Comparison of ENCODE assay signal across 9 cellular contexts in the genomic region with DNA sequence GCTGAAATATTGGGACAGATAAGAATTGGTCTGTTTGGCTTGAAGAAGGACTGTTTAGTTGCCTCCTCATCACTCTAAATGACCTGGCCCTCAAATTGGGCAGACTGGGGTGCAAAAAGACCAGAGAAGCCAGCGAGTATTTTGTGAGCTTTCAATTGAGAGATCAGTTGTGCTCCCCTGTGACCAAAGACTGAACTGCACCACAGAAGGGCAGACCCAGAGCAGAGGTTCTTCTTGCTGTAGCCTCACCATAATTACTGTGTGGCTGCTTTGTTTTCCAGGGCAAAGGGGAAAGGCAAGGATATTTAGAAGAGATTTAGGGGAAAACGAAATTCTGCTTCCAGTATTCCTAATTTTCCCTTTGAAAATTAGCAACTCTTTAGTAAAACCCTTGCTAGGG.
DNase-seq lines count a peak whose midpoint lies in the region; ATAC-seq and TF ChIP-seq lines count a peak whose summit lies in the region.
"Had no signal": no experiment of that assay in that cellular context is flagged by ENCODE, and none has a peak within 500 bp of the region (broad histone marks: within the 10 kb centered on the region; RNA-seq: fewer than 3 reads in every experiment).

No MANE protein-coding gene starts in this region.

- no peaks in the 10 kb centered on the region for H3K36me3 Mint-ChIP-seq in CD4-positive, alpha-beta T cell (ENCODE audit: low read depth)
- H3K36me3 Mint-ChIP-seq in H9 (ENCODE audit: insufficient read depth in 1 of 3, low read depth in 3 of 3): no peaks in the 10 kb centered on the region
- H3K36me3 Mint-ChIP-seq: activated naive CD8-positive, alpha-beta T cell treated with anti-CD3 and anti-CD28 coated beads, Interleukin-2, amount 10 ng/mL, durations not matched to agents 7 days and 5 days had no signal

- no peaks in the 10 kb centered on the region for H3K4me1 ChIP-seq in H9 (ENCODE audit: insufficient read depth, low read length)

- CTCF ChIA-PET in CD4-positive, alpha-beta T cell (lab: Charles Lee): interaction anchor here (1.0 to 1.2 kb wide), 3 partner anchors 112 to 751 kb away, joined by 3 read pairs; no protein-coding TSS in a partner anchor

- H3K27ac Mint-ChIP-seq in CD4-positive, alpha-beta T cell: no peak overlapping the region
- no peak overlapping the region; a peak in 1 of 7 replicates for H3K27ac Mint-ChIP-seq in H9
- H3K27ac Mint-ChIP-seq: activated naive CD8-positive, alpha-beta T cell treated with anti-CD3 and anti-CD28 coated beads, Interleukin-2, amount 10 ng/mL, durations not matched to agents 7 days and 5 days had no signal

- POLR2A ChIA-PET in CD4-positive, alpha-beta T cell (lab: Charles Lee): no interaction called here

- H3K9ac ChIP-seq in H9 (ENCODE audit: extremely low read depth, insufficient read length, low read length): no peak overlapping the region

- no peak overlapping the region for H2BK15ac ChIP-seq in H9 (ENCODE audit: low read depth, low read length)

- H3K9me3 Mint-ChIP-seq in CD4-positive, alpha-beta T cell: no peaks in the 10 kb centered on the region
- no peaks in the 10 kb centered on the region; a peak in 1 of 5 replicates for H3K9me3 Mint-ChIP-seq in H9
- H3K9me3 Mint-ChIP-seq: activated naive CD8-positive, alpha-beta T cell treated with anti-CD3 and anti-CD28 coated beads, Interleukin-2, amount 10 ng/mL, durations not matched to agents 7 days and 5 days had no signal

- peak; percentile 48 for ATAC-seq in CD4-positive, alpha-beta T cell (ENCODE audit: poor library complexity)
- ATAC-seq in GM19395 (IDR thresholded peaks at IDR 0.05; ENCODE audit: unreplicated experiment) (no peak), HG03095 (IDR thresholded peaks at IDR 0.05; ENCODE audit: unreplicated experiment) (no peak)

- H2BK5ac ChIP-seq in H9 (ENCODE audit: insufficient read length, low read length): no peak overlapping the region

- no peak overlapping the region for H3K56ac ChIP-seq in H9 (ENCODE audit: insufficient read length, low read depth, low read length)

- no peak overlapping the region for H3K23ac ChIP-seq in H9 (ENCODE audit: insufficient read length, low read depth, low read length)

- DNase-seq in CD4-positive, alpha-beta T cell: no peak
- DNase-seq in H9 (peak; percentile 29), NCI-H82 treated with DMSO at 0.1 percent for 48 hours (lab: John Stamatoyannopoulos, UW; ENCODE audit: unreplicated experiment) (peak; percentile 7), foreskin fibroblast (peak; percentile 10 to 44), GF-D8 (lab: John Stamatoyannopoulos, UW) (no peak)
- no peak for DNase-seq in activated CD4-positive, CD25-positive, alpha-beta regulatory T cell treated with anti-CD3 and anti-CD28 coated beads, Interleukin-2, amount 50 U/mL, for 72 hours
- DNase-seq: activated naive CD8-positive, alpha-beta T cell treated with anti-CD3 and anti-CD28 coated beads, Interleukin-2, amount 10 ng/mL, durations not matched to agents 7 days and 5 days had no signal

- no peak overlapping the region for H3K4me2 ChIP-seq in H9 (ENCODE audit: insufficient read depth, insufficient read length, low read length)

- no peak overlapping the region for H3K4me3 Mint-ChIP-seq in CD4-positive, alpha-beta T cell
- no peak overlapping the region for H3K4me3 Mint-ChIP-seq in H9
- H3K4me3 Mint-ChIP-seq: activated naive CD8-positive, alpha-beta T cell treated with anti-CD3 and anti-CD28 coated beads, Interleukin-2, amount 10 ng/mL, durations not matched to agents 7 days and 5 days had no signal

- H4K8ac ChIP-seq in H9 (replicated peaks; ENCODE audit: insufficient read length, low read depth, low read length): no peak overlapping the region

- no peak overlapping the region for H4K91ac ChIP-seq in H9 (ENCODE audit: insufficient read length, low read depth, low read length)

- H3K9me3 ChIP-seq in CD4-positive, alpha-beta T cell (ENCODE audit: control insufficient read depth, low read length): no peaks in the 10 kb centered on the region
- H3K9me3 ChIP-seq in H9 (ENCODE audit: control insufficient read depth, low read depth, low read length): no peaks in the 10 kb centered on the region

- H3K27ac ChIP-seq in CD4-positive, alpha-beta T cell (ENCODE audit: low read depth, low read length): no peak overlapping the region
- H3K27ac ChIP-seq in H9 (ENCODE audit: insufficient read length, low read depth, low read length): no peak overlapping the region

- no peaks in the 10 kb centered on the region for H3K27me3 ChIP-seq in CD4-positive, alpha-beta T cell (ENCODE audit: control insufficient read depth, insufficient read depth, low read length)
- H3K27me3 ChIP-seq in H9 (ENCODE audit: insufficient read depth, low read length): no peaks in the 10 kb centered on the region

- WGBS in H9 (ENCODE audit: extremely low coverage, insufficient read length, low lambda C conversion rate): no CpG with 5 or more reads among the region's 2 CpGs

- no peaks in the 10 kb centered on the region for H3K27me3 Mint-ChIP-seq in CD4-positive, alpha-beta T cell
- no peaks in the 10 kb centered on the region for H3K27me3 Mint-ChIP-seq in H9 (ENCODE audit: low read depth)
- H3K27me3 Mint-ChIP-seq: activated naive CD8-positive, alpha-beta T cell treated with anti-CD3 and anti-CD28 coated beads, Interleukin-2, amount 10 ng/mL, durations not matched to agents 7 days and 5 days had no signal

- no peaks in the 10 kb centered on the region for H3K79me2 ChIP-seq in H9 (ENCODE audit: insufficient read depth, low read length)

- no peaks in the 10 kb centered on the region for H4K20me1 ChIP-seq in H9 (ENCODE audit: control insufficient read depth, insufficient read depth, insufficient read length)

- no peak overlapping the region for H3K14ac ChIP-seq in H9 (ENCODE audit: insufficient read depth, low read length)

- no peak overlapping the region for H3K4ac ChIP-seq in H9 (ENCODE audit: low read depth, low read length)

- no peak overlapping the region for H4K5ac ChIP-seq in H9 (ENCODE audit: insufficient read length, low read depth, low read length)

- H3K18ac ChIP-seq in H9 (ENCODE audit: insufficient read length, low read depth, low read length): no peak overlapping the region

- H2BK120ac ChIP-seq in H9 (ENCODE audit: low read depth, low read length, poor library complexity, severe bottlenecking): no peak overlapping the region

- H3K23me2 ChIP-seq in H9 (ENCODE audit: insufficient read length, low read depth, low read length, poor library complexity, severe bottlenecking): no peaks in the 10 kb centered on the region

- no peak overlapping the region for H3K4me3 ChIP-seq in foreskin fibroblast (ENCODE audit: low read depth in 1 of 2, low read length in 2 of 2)

- H3T11ph ChIP-seq in H9 (ENCODE audit: low read length): no peak overlapping the region

- H2AFZ ChIP-seq in H9 (ENCODE audit: low read length): no peak overlapping the region

- H2BK12ac ChIP-seq in H9 (ENCODE audit: insufficient read length, low read depth, low read length): no peak overlapping the region

- no peak overlapping the region for H2AK5ac ChIP-seq in H9 (ENCODE audit: insufficient read length, low read length)

- no peaks in the 10 kb centered on the region for H3K4me1 Mint-ChIP-seq in CD4-positive, alpha-beta T cell (ENCODE audit: low read depth)
- peaks cover 3 to 10% of the 10 kb centered on the region in 2 experiments; a peak in 3 of 4 replicates for H3K4me1 Mint-ChIP-seq in H9
- H3K4me1 Mint-ChIP-seq: activated naive CD8-positive, alpha-beta T cell treated with anti-CD3 and anti-CD28 coated beads, Interleukin-2, amount 10 ng/mL, durations not matched to agents 7 days and 5 days had no signal

- intact Hi-C loops in CD4-positive, alpha-beta T cell (cut with DNase I, micrococcal nuclease): loop anchor here (5.0 kb wide), 1 partner anchor 301 kb away; no protein-coding TSS in a partner anchor

- H2BK20ac ChIP-seq in H9 (ENCODE audit: low read depth, low read length, poor library complexity, severe bottlenecking): no peak overlapping the region

- no peaks in the 10 kb centered on the region for H3K79me1 ChIP-seq in H9 (ENCODE audit: insufficient read depth, low read depth, low read length, poor library complexity, severe bottlenecking)

- no peak for TF ChIP-seq CTCF in CD4-positive, alpha-beta T cell (IDR thresholded peaks at IDR 0.05)
- TF ChIP-seq CTCF in H9 (conservative IDR thresholded peaks at IDR 0.05) (peak; percentile 67), foreskin fibroblast (IDR thresholded peaks at IDR 0.05; ENCODE audit: low read depth, low read length) (peak; percentile 40)

Comparison
In these comparisons a context has a peak if more than half of its experiments do, and no peak if none do; other contexts are left out.
1. DNase-seq: peak in H9 (single experiment), NCI-H82 treated with DMSO at 0.1 percent for 48 hours (single experiment) and foreskin fibroblast (2 of 2); none in CD4-positive, alpha-beta T cell (0 of 10), activated CD4-positive, CD25-positive, alpha-beta regulatory T cell treated with anti-CD3 and anti-CD28 coated beads, Interleukin-2, amount 50 U/mL, for 72 hours (single experiment) and GF-D8 (single experiment).